ENCODE assay signal across 8 cellular contexts in the genomic region with DNA sequence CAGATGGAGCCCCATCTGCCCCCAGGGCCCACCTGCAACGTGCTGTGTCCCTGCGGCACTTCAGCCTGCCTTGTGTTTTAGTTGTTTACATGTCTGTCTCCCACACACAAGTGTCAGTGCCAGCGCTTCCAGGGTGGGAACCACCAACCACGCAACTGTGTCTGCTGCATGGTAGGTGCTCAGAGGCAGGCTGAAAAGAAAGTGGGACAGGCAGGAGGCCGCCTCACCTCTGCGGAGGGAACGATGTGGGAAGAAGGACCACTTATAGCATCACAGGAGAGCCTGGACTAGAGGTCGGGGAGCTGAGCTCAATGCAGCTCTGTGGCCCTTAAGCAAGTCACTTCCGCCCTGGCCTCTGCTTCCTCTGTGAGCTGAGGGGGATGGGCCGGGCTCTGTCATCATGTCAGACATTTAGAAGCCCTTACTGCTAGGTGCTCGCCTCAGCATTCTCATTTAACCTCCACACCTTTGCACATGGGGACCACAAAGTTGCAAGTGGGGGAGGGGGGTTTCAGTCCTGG. TPM values are rescaled to one million over a fixed set of nuclear protein-coding genes. Genes with fewer than 3 reads are reported as not detected.
DNase-seq lines count a peak whose midpoint lies in the region; ATAC-seq lines count a peak whose summit lies in the region.

No MANE protein-coding gene starts in this region.

- no peaks in the 10 kb centered on the region for H3K9me3 ChIP-seq in BLaER1 treated with 17β-estradiol and CSF1 and Interleukin-3, amounts not matched to agents 10 nM and 100 nM (replicated peaks in 1 of 11)
- H3K9me3 ChIP-seq in aorta (ENCODE audit: control insufficient read depth, low read length), result no peaks in the 10 kb centered on the region

- ATAC-seq in aorta (ENCODE audit: low FRiP score), result peak; percentile 56

- intact Hi-C loops in posterior vena cava (cut with DNase I), result loop anchor here in 1 of 2 donors (5.0 kb wide), 1 partner anchor 505 kb away; no protein-coding TSS in a partner anchor
- intact Hi-C loops in aorta (cut with DNase I), result no loop called here

- peak; percentile 48 for DNase-seq in Jurkat, Clone E6-1 (ENCODE audit: low read depth, low spot score)
- peak; percentile 90 for DNase-seq in activated CD4-positive, alpha-beta T cell treated with anti-CD3 and anti-CD28 coated beads for 48 hours
- peak; percentile 59 for DNase-seq in effector CD4-positive, alpha-beta T cell
- DNase-seq in posterior vena cava (ENCODE audit: low spot score), result peak; percentile 90
- DNase-seq in aorta, result peak in 1 of 2 donors; percentile 85
- no peak for DNase-seq in NCI-H2029 treated with DMSO at 0.1 percent for 48 hours (lab: John Stamatoyannopoulos, UW)
- DNase-seq in NCI-H1436 (lab: John Stamatoyannopoulos, UW), result no peak

- H3K4me1 ChIP-seq in BLaER1 treated with 17β-estradiol and CSF1 and Interleukin-3, amounts not matched to agents 10 nM and 100 nM, result peaks cover 41 to 100% (median 94%) of the 10 kb centered on the region in 10 experiments
- no peaks in the 10 kb centered on the region for H3K4me1 ChIP-seq in aorta (ENCODE audit: control insufficient read depth in 1 of 2, insufficient read depth in 2 of 2, low read length in 2 of 2)

- H3K36me3 ChIP-seq in BLaER1 treated with 17β-estradiol and CSF1 and Interleukin-3, amounts not matched to agents 10 nM and 100 nM, result peaks cover 0 to 74% (median 19%) of the 10 kb centered on the region in 11 experiments; a peak in 12 of 22 replicates
- H3K36me3 ChIP-seq in aorta (ENCODE audit: control insufficient read depth in 1 of 2, insufficient read depth in 2 of 2, low read length in 1 of 2), result no peaks in the 10 kb centered on the region

- WGBS in aorta, 2 donors, result 81 to 83% methylated on average over 11 of the region's 11 CpGs

- H4K20me1 ChIP-seq in BLaER1 treated with 17β-estradiol and CSF1 and Interleukin-3, amounts not matched to agents 10 nM and 100 nM, result peaks cover 0 to 57% (median 34%) of the 10 kb centered on the region in 11 experiments; a peak in 16 of 22 replicates

- H3K27ac ChIP-seq in BLaER1 treated with 17β-estradiol and CSF1 and Interleukin-3, amounts not matched to agents 10 nM and 100 nM, result peak overlapping the region; percentile 69 to 90 (median 83)
- no peak overlapping the region for H3K27ac ChIP-seq in aorta (ENCODE audit: low read depth in 1 of 2, low read length in 2 of 2)

- peak overlapping the region; percentile 50 to 78 (median 71); a peak in 21 of 22 replicates for H3K9ac ChIP-seq in BLaER1 treated with 17β-estradiol and CSF1 and Interleukin-3, amounts not matched to agents 10 nM and 100 nM

- H3K27me3 ChIP-seq in BLaER1 treated with 17β-estradiol and CSF1 and Interleukin-3, amounts not matched to agents 10 nM and 100 nM, result no peaks in the 10 kb centered on the region
- H3K27me3 ChIP-seq in aorta (ENCODE audit: control insufficient read depth in 1 of 2, insufficient read depth in 2 of 2, low read length in 1 of 2), result no peaks in the 10 kb centered on the region

- peak overlapping the region; percentile 66 to 97 (median 88) for H3K4me2 ChIP-seq in BLaER1 treated with 17β-estradiol and CSF1 and Interleukin-3, amounts not matched to agents 10 nM and 100 nM

- peak overlapping the region in 6 of 10 experiments; percentile 4 to 57 (median 39); a peak in 8 of 20 replicates for H3K4me3 ChIP-seq in BLaER1 treated with 17β-estradiol and CSF1 and Interleukin-3, amounts not matched to agents 10 nM and 100 nM
- peak overlapping the region; percentile 9; the same call in 1 of the 2 replicates for H3K4me3 ChIP-seq in Jurkat, Clone E6-1 (ENCODE audit: low read length)
- no peak overlapping the region for H3K4me3 ChIP-seq in aorta (ENCODE audit: low read length in 2 of 2)

RNA-seq across cellular contexts. Expression of a gene that starts 17.8 kb away (rescaled TPM):
- 16.6 TPM for polyA plus RNA-seq in Jurkat, Clone E6-1 (2012; ENCODE audit: insufficient read depth, insufficient read length)
- 10 to 100 TPM; 19.0 to 25.3 TPM for total RNA-seq in posterior vena cava
- total RNA-seq in aorta, result 10 to 100 TPM; 17.6 to 24.9 TPM
- 10 to 100 TPM in 1 of 2 donors, 1 to 10 TPM in 1; 4.5 to 10.1 TPM for polyA plus RNA-seq in aorta

Comparison
In these comparisons a context has a peak if more than half of its experiments do, and no peak if none do; other contexts are left out.
1. H3K27ac ChIP-seq: peak in BLaER1 treated with 17β-estradiol and CSF1 and Interleukin-3, amounts not matched to agents 10 nM and 100 nM (11 of 11); none in aorta (0 of 2).
2. H3K4me3 ChIP-seq: peak in BLaER1 treated with 17β-estradiol and CSF1 and Interleukin-3, amounts not matched to agents 10 nM and 100 nM (6 of 10) and Jurkat, Clone E6-1 (single experiment); none in aorta (0 of 2).
3. DNase-seq: peak in Jurkat, Clone E6-1 (single experiment), activated CD4-positive, alpha-beta T cell treated with anti-CD3 and anti-CD28 coated beads for 48 hours (single experiment), effector CD4-positive, alpha-beta T cell (single experiment) and posterior vena cava (single experiment); none in NCI-H2029 treated with DMSO at 0.1 percent for 48 hours (single experiment) and NCI-H1436 (single experiment).